ENCODE assay signal across 1 cellular context in the genomic region with DNA sequence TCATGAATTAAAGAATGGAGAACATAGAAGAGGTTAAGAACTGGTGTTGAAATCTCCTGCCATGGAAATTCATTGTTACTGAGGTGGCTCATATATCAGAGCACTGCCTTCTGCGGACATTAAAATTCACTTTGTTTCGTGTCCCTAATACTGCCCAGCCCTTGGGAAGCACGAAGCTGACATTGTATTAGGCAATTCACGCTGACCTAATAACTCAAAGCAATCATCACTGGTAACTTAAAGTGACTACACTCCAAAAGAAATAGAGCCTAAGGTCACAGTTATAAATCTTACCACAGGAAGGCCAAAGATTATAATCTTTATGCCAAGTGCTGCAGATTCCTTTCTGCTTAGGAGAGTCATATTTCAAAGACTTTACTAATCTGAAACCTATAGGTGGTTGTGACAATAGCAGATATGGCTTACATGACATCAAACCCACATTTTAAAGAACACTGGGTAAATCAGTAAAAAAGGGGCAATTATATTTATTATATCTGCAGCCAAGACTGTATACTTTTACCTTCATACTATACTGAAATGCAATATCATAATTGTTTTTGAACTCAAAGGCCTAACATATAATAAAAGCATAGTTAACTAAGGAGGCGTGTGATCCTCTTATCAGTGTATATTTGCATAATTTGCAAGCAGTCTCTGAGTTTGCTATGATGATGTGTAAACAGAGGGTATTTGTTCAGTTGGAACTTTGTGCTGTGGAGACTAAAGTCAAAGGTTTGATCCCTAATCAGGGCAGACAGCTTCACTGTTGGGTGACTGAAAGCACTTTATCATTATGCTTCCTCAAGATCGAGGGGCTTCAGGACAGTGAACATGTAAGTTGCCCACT.
A peak's percentile ranks its signal among the peaks of the same experiment; 100 is the strongest.
TF ChIP-seq lines count a peak whose summit lies in the region.

No MANE protein-coding gene starts in this region.

TF ChIP-seq in HepG2, 621 proteins besides CTCF, POLR2A, EP300 and RAD21 (continued from another document and continues in another):
- TF ChIP-seq, protein P1, sequence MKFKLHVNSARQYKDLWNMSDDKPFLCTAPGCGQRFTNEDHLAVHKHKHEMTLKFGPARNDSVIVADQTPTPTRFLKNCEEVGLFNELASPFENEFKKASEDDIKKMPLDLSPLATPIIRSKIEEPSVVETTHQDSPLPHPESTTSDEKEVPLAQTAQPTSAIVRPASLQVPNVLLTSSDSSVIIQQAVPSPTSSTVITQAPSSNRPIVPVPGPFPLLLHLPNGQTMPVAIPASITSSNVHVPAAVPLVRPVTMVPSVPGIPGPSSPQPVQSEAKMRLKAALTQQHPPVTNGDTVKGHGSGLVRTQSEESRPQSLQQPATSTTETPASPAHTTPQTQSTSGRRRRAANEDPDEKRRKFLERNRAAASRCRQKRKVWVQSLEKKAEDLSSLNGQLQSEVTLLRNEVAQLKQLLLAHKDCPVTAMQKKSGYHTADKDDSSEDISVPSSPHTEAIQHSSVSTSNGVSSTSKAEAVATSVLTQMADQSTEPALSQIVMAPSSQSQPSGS (CRISPR knock-in tag; IDR thresholded peaks at IDR 0.05): peak; percentile 56
- peak; percentile 98 for TF ChIP-seq HNF4A (CRISPR knock-in tag; IDR thresholded peaks at IDR 0.05)
- no peak for TF ChIP-seq HNRNPK (IDR thresholded peaks at IDR 0.05; ENCODE audit: low read depth, low read length, poor library complexity, severe bottlenecking)
- 0 out of 2 replicates have a peak, but pooled peaks have one; percentile 7 for TF ChIP-seq ZNF816 (CRISPR knock-in tag; IDR thresholded peaks at IDR 0.05; ENCODE audit: borderline replicate concordance)
- no peak for TF ChIP-seq AGO2 (optimal IDR thresholded peaks at IDR 0.05; ENCODE audit: low read depth, low read length)
- TF ChIP-seq BRD4 (CRISPR knock-in tag; IDR thresholded peaks at IDR 0.05): peak; percentile 58; the same call in 1 of the 2 replicates
- TF ChIP-seq, protein P2, sequence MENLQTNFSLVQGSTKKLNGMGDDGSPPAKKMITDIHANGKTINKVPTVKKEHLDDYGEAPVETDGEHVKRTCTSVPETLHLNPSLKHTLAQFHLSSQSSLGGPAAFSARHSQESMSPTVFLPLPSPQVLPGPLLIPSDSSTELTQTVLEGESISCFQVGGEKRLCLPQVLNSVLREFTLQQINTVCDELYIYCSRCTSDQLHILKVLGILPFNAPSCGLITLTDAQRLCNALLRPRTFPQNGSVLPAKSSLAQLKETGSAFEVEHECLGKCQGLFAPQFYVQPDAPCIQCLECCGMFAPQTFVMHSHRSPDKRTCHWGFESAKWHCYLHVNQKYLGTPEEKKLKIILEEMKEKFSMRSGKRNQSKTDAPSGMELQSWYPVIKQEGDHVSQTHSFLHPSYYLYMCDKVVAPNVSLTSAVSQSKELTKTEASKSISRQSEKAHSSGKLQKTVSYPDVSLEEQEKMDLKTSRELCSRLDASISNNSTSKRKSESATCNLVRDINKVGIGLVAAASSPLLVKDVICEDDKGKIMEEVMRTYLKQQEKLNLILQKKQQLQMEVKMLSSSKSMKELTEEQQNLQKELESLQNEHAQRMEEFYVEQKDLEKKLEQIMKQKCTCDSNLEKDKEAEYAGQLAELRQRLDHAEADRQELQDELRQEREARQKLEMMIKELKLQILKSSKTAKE (CRISPR knock-in tag; IDR thresholded peaks at IDR 0.05; ENCODE audit: borderline replicate concordance): peak; percentile 31; the same call in 1 of the 2 replicates
- TF ChIP-seq SMARCE1 (IDR thresholded peaks at IDR 0.05; ENCODE audit: borderline replicate concordance): no peak
- TF ChIP-seq, protein P3, sequence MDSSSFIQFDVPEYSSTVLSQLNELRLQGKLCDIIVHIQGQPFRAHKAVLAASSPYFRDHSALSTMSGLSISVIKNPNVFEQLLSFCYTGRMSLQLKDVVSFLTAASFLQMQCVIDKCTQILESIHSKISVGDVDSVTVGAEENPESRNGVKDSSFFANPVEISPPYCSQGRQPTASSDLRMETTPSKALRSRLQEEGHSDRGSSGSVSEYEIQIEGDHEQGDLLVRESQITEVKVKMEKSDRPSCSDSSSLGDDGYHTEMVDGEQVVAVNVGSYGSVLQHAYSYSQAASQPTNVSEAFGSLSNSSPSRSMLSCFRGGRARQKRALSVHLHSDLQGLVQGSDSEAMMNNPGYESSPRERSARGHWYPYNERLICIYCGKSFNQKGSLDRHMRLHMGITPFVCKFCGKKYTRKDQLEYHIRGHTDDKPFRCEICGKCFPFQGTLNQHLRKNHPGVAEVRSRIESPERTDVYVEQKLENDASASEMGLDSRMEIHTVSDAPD (CRISPR knock-in tag; IDR thresholded peaks at IDR 0.05): no peak
- peak; percentile 84 for TF ChIP-seq RBFOX2 (IDR thresholded peaks at IDR 0.05; ENCODE audit: low read depth, low read length)
- no peak for TF ChIP-seq ZNF530 (CRISPR knock-in tag; IDR thresholded peaks at IDR 0.05; ENCODE audit: low read depth)
- TF ChIP-seq, protein P4, sequence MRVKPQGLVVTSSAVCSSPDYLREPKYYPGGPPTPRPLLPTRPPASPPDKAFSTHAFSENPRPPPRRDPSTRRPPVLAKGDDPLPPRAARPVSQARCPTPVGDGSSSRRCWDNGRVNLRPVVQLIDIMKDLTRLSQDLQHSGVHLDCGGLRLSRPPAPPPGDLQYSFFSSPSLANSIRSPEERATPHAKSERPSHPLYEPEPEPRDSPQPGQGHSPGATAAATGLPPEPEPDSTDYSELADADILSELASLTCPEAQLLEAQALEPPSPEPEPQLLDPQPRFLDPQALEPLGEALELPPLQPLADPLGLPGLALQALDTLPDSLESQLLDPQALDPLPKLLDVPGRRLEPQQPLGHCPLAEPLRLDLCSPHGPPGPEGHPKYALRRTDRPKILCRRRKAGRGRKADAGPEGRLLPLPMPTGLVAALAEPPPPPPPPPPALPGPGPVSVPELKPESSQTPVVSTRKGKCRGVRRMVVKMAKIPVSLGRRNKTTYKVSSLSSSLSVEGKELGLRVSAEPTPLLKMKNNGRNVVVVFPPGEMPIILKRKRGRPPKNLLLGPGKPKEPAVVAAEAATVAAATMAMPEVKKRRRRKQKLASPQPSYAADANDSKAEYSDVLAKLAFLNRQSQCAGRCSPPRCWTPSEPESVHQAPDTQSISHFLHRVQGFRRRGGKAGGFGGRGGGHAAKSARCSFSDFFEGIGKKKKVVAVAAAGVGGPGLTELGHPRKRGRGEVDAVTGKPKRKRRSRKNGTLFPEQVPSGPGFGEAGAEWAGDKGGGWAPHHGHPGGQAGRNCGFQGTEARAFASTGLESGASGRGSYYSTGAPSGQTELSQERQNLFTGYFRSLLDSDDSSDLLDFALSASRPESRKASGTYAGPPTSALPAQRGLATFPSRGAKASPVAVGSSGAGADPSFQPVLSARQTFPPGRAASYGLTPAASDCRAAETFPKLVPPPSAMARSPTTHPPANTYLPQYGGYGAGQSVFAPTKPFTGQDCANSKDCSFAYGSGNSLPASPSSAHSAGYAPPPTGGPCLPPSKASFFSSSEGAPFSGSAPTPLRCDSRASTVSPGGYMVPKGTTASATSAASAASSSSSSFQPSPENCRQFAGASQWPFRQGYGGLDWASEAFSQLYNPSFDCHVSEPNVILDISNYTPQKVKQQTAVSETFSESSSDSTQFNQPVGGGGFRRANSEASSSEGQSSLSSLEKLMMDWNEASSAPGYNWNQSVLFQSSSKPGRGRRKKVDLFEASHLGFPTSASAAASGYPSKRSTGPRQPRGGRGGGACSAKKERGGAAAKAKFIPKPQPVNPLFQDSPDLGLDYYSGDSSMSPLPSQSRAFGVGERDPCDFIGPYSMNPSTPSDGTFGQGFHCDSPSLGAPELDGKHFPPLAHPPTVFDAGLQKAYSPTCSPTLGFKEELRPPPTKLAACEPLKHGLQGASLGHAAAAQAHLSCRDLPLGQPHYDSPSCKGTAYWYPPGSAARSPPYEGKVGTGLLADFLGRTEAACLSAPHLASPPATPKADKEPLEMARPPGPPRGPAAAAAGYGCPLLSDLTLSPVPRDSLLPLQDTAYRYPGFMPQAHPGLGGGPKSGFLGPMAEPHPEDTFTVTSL (CRISPR knock-in tag; IDR thresholded peaks at IDR 0.05; ENCODE audit: borderline replicate concordance): peak; percentile 81; the same call in 1 of the 2 replicates
- TF ChIP-seq, protein P5, sequence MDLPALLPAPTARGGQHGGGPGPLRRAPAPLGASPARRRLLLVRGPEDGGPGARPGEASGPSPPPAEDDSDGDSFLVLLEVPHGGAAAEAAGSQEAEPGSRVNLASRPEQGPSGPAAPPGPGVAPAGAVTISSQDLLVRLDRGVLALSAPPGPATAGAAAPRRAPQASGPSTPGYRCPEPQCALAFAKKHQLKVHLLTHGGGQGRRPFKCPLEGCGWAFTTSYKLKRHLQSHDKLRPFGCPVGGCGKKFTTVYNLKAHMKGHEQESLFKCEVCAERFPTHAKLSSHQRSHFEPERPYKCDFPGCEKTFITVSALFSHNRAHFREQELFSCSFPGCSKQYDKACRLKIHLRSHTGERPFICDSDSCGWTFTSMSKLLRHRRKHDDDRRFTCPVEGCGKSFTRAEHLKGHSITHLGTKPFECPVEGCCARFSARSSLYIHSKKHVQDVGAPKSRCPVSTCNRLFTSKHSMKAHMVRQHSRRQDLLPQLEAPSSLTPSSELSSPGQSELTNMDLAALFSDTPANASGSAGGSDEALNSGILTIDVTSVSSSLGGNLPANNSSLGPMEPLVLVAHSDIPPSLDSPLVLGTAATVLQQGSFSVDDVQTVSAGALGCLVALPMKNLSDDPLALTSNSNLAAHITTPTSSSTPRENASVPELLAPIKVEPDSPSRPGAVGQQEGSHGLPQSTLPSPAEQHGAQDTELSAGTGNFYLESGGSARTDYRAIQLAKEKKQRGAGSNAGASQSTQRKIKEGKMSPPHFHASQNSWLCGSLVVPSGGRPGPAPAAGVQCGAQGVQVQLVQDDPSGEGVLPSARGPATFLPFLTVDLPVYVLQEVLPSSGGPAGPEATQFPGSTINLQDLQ (CRISPR knock-in tag; IDR thresholded peaks at IDR 0.05): no peak
- TF ChIP-seq ZNF589 (CRISPR knock-in tag; conservative IDR thresholded peaks at IDR 0.05): no peak
- TF ChIP-seq KDM4B (CRISPR knock-in tag; IDR thresholded peaks at IDR 0.05): 0 out of 2 replicates have a peak, but pooled peaks have one; percentile 48
- peak; percentile 57; the same call in 1 of the 2 replicates for TF ChIP-seq FOXO1 (CRISPR knock-in tag; IDR thresholded peaks at IDR 0.05)
- TF ChIP-seq, protein P6, sequence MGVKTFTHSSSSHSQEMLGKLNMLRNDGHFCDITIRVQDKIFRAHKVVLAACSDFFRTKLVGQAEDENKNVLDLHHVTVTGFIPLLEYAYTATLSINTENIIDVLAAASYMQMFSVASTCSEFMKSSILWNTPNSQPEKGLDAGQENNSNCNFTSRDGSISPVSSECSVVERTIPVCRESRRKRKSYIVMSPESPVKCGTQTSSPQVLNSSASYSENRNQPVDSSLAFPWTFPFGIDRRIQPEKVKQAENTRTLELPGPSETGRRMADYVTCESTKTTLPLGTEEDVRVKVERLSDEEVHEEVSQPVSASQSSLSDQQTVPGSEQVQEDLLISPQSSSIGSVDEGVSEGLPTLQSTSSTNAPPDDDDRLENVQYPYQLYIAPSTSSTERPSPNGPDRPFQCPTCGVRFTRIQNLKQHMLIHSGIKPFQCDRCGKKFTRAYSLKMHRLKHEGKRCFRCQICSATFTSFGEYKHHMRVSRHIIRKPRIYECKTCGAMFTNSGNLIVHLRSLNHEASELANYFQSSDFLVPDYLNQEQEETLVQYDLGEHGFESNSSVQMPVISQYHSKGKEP (CRISPR knock-in tag; IDR thresholded peaks at IDR 0.05): no peak
- TF ChIP-seq MEIS2 (CRISPR knock-in tag; IDR thresholded peaks at IDR 0.05): peak; percentile 83; the same call in 1 of the 2 replicates
- TF ChIP-seq ZNF232 (CRISPR knock-in tag; IDR thresholded peaks at IDR 0.05; ENCODE audit: borderline replicate concordance): no peak
- TF ChIP-seq ZNF543 (CRISPR knock-in tag; IDR thresholded peaks at IDR 0.05): peak; percentile 59; the same call in 1 of the 2 replicates
- peak; percentile 62; the same call in 1 of the 2 replicates for TF ChIP-seq ZNF670 (CRISPR knock-in tag; IDR thresholded peaks at IDR 0.05; ENCODE audit: borderline replicate concordance)
- no peak for TF ChIP-seq ZFP90 (CRISPR knock-in tag; IDR thresholded peaks at IDR 0.05; ENCODE audit: borderline replicate concordance)
- TF ChIP-seq ZNF329 (CRISPR knock-in tag; IDR thresholded peaks at IDR 0.05; ENCODE audit: low read depth): no peak
- TF ChIP-seq ZNF7 (CRISPR knock-in tag; IDR thresholded peaks at IDR 0.05): no peak
- TF ChIP-seq, protein P7, sequence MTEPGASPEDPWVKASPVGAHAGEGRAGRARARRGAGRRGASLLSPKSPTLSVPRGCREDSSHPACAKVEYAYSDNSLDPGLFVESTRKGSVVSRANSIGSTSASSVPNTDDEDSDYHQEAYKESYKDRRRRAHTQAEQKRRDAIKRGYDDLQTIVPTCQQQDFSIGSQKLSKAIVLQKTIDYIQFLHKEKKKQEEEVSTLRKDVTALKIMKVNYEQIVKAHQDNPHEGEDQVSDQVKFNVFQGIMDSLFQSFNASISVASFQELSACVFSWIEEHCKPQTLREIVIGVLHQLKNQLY (CRISPR knock-in tag; IDR thresholded peaks at IDR 0.05): peak; percentile 20; the same call in 1 of the 2 replicates
- TF ChIP-seq, protein P8, sequence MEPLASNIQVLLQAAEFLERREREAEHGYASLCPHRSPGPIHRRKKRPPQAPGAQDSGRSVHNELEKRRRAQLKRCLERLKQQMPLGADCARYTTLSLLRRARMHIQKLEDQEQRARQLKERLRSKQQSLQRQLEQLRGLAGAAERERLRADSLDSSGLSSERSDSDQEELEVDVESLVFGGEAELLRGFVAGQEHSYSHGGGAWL (CRISPR knock-in tag; IDR thresholded peaks at IDR 0.05): no peak
- TF ChIP-seq ARNTL (CRISPR knock-in tag; IDR thresholded peaks at IDR 0.05): peak; percentile 67
- TF ChIP-seq, protein P9, sequence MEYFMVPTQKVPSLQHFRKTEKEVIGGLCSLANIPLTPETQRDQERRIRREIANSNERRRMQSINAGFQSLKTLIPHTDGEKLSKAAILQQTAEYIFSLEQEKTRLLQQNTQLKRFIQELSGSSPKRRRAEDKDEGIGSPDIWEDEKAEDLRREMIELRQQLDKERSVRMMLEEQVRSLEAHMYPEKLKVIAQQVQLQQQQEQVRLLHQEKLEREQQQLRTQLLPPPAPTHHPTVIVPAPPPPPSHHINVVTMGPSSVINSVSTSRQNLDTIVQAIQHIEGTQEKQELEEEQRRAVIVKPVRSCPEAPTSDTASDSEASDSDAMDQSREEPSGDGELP (IDR thresholded peaks at IDR 0.05; ENCODE audit: borderline replicate concordance, low read depth): peak; percentile 43; the same call in 1 of the 2 replicates
- TF ChIP-seq PRPF4 (IDR thresholded peaks at IDR 0.05; ENCODE audit: low read depth, low read length, poor library complexity, severe bottlenecking): no peak
- no peak for TF ChIP-seq GPN1 (CRISPR knock-in tag; IDR thresholded peaks at IDR 0.05; ENCODE audit: borderline replicate concordance)
- TF ChIP-seq, protein P10, sequence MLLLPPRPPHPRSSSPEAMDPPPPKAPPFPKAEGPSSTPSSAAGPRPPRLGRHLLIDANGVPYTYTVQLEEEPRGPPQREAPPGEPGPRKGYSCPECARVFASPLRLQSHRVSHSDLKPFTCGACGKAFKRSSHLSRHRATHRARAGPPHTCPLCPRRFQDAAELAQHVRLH (CRISPR knock-in tag; IDR thresholded peaks at IDR 0.05; ENCODE audit: borderline replicate concordance, low read depth): 0 out of 2 replicates have a peak, but pooled peaks have one; percentile 76
- TF ChIP-seq ARHGAP35 (CRISPR knock-in tag; IDR thresholded peaks at IDR 0.05; ENCODE audit: borderline replicate concordance): no peak
